8 cellular contexts compared by ENCODE assay signal in the genomic region with DNA sequence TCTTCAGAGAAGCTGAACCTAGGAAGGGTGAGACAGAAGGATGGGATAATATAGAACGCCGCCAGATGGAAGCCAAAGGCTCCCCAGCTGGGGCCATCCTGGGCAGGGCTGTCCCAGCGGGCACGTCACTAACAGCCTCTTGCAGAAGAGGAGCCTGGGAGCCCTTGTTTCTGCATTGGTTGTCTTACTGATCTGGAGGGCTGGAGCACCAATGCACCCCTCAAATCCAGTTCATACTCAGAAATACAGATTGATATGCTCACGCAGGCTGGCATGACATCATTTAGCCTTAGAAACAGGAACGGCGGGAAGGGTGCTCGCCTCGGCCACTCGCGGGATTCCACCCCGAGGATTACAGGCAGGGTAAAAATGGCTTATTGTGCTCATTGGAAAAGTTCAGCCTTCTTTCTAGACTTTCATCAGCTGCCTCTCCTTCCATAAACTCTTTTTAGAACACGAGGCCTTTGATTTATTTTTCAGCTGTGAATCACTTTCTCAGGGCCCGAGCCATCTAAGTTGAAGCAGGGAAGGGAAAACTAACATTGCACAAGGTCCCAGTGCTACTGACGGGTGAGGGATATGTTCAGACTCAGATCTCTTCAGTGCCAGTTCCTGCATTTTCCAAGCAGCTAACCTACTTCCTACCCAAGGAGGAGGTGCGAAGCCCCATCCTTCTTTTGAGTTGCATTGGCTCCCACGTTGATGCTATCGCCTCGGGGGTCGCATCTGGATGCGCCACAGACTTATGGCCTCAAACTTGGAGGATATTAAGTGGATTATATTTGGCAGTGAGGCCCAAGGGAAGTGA.
DNase-seq lines count a peak whose midpoint lies in the region; ATAC-seq, FAIRE-seq and TF ChIP-seq lines count a peak whose summit lies in the region.

No MANE protein-coding gene starts in this region.

- H3K4me2 ChIP-seq in A549, result 0 out of 3 replicates have a peak overlapping the region, but pooled peaks have one; percentile 37
- peak overlapping the region; percentile 94 for H3K4me2 ChIP-seq in Loucy (ENCODE audit: low read depth, low read length, poor library complexity, severe bottlenecking)
- peak overlapping the region; percentile 58 for H3K4me2 ChIP-seq in mammary epithelial cell (ENCODE audit: insufficient read depth, low read depth, low read length)

- dilution Hi-C loops in mammary epithelial cell (cut with HindIII; ENCODE audit: low sequenced_read_pairs), result no loop called here

- H3K4me1 ChIP-seq in A549, result peaks cover 9% of the 10 kb centered on the region; the same call in 1 of the 3 replicates
- peaks cover 59% of the 10 kb centered on the region for H3K4me1 ChIP-seq in Loucy (ENCODE audit: insufficient read depth, low read length, poor library complexity, severe bottlenecking)
- peaks cover 24% of the 10 kb centered on the region for H3K4me1 ChIP-seq in mammary epithelial cell (ENCODE audit: insufficient read depth, low read length)

- H4K20me1 ChIP-seq in Loucy (ENCODE audit: insufficient read depth, low read length, poor library complexity, severe bottlenecking) (no peaks in the 10 kb centered on the region), mammary epithelial cell (ENCODE audit: insufficient read depth, low read length) (no peaks in the 10 kb centered on the region)

- H3F3A ChIP-seq in Loucy (ENCODE audit: low read depth), result peaks cover 10% of the 10 kb centered on the region; the same call in 1 of the 2 replicates

- H3K27me3 Mint-ChIP-seq in mesothelial cell of epicardium (ENCODE audit: low read depth), result no peaks in the 10 kb centered on the region

- no peak for TF ChIP-seq RAD21 in A549 (conservative IDR thresholded peaks at IDR 0.05 in 1 of 2, IDR thresholded peaks at IDR 0.05 in 1 of 2)

- no peaks in the 10 kb centered on the region for H3K9me2 ChIP-seq in Loucy (replicated peaks; ENCODE audit: low read depth, low read length)

- no peak overlapping the region for H3K27ac ChIP-seq in A549
- no peak overlapping the region for H3K27ac ChIP-seq in mammary epithelial cell (ENCODE audit: insufficient read depth, low read depth, low read length)

- H3K4me1 Mint-ChIP-seq in mesothelial cell of epicardium, result peaks cover 27% of the 10 kb centered on the region

- no TSS peak for BruUV-seq in mammary epithelial cell (replicated peaks; lab: Mats Ljungman, UMichigan)

- TF ChIP-seq EP300 in A549 (IDR thresholded peaks at IDR 0.05), result no peak

- H3K27ac Mint-ChIP-seq in mesothelial cell of epicardium, result peak overlapping the region; percentile 3

- in situ Hi-C loops in mammary epithelial cell (cut with MboI; ENCODE audit: low sequenced_read_pairs in 2 of 2), result no loop called here

- intact Hi-C loops in mammary epithelial cell (cut with micrococcal nuclease), result no loop called here

- CTCF ChIA-PET in A549 (lab: Yijun Ruan, JAX) (interaction anchor here (1.7 kb wide), 1 partner anchor 13 kb away, joined by 6 read pairs; no protein-coding TSS in a partner anchor), mammary epithelial cell (lab: Charles Lee; ENCODE audit: low non-redundant PET) (no interaction called here)

- no peak overlapping the region for H3K4me3 Mint-ChIP-seq in mesothelial cell of epicardium

- H3K4me3 ChIP-seq in A549 (no peak overlapping the region), Loucy (ENCODE audit: low read length, poor library complexity, severe bottlenecking) (peak overlapping the region; percentile 70), mammary epithelial cell (replicated peaks in 1 of 3; ENCODE audit: insufficient read depth in 1 of 3, low read depth in 2 of 3, low read length in 3 of 3) (peak overlapping the region in 1 of 3 experiments; percentile 11)

- no peak for TF ChIP-seq POLR2A in A549 (IDR thresholded peaks at IDR 0.05; ENCODE audit: low read length)

- no peak for TF ChIP-seq CTCF in A549 (IDR thresholded peaks at IDR 0.05)
- no peak for TF ChIP-seq CTCF in Loucy (conservative IDR thresholded peaks at IDR 0.05; ENCODE audit: low read length)
- no peak for TF ChIP-seq CTCF in mammary epithelial cell (conservative IDR thresholded peaks at IDR 0.05 in 1 of 2, IDR thresholded peaks at IDR 0.05 in 1 of 2; ENCODE audit: extremely low read depth in 1 of 2, insufficient read depth in 1 of 2, low read depth in 1 of 2, low read length in 2 of 2)
- TF ChIP-seq CTCF in mesothelial cell of epicardium (IDR thresholded peaks at IDR 0.05; ENCODE audit: unreplicated experiment), result no peak

- 87% methylated on average over 21 of the region's 21 CpGs for WGBS in A549 (ENCODE audit: missing lambda C conversion rate)
- 86% methylated on average over 20 of the region's 21 CpGs for WGBS in mammary epithelial cell (ENCODE audit: low coverage, missing lambda C conversion rate)

- H3K27me3 ChIP-seq in Loucy (ENCODE audit: insufficient read depth, low read length, poor library complexity, severe bottlenecking) (no peaks in the 10 kb centered on the region), mammary epithelial cell (ENCODE audit: insufficient read depth, low read length) (no peaks in the 10 kb centered on the region)

- FAIRE-seq in A549 (lab: Jason Lieb, UNC), result no peak

- H3K9ac ChIP-seq in Loucy (ENCODE audit: low read depth, low read length, poor library complexity, severe bottlenecking) (peak overlapping the region; percentile 57), mammary epithelial cell (ENCODE audit: insufficient read depth, low read length) (no peak overlapping the region)

- no peak for DNase-seq in A549 (ENCODE audit: low read depth in 1 of 2, low spot score in 1 of 2)
- DNase-seq in mammary epithelial cell, result no peak
- DNase-seq in mesothelial cell of epicardium (ENCODE audit: low spot score in 2 of 2, unreplicated experiment in 2 of 2), result no peak
- no peak for DNase-seq in HT-29 (ENCODE audit: low spot score)
- DNase-seq in stimulated activated CD4-positive, alpha-beta T cell treated with anti-CD3 and anti-CD28 coated beads, Interleukin-4, amount 100 ng/mL, for 24 hours, result no peak

- H3K36me3 Mint-ChIP-seq in mesothelial cell of epicardium, result peaks cover 8% of the 10 kb centered on the region

- H2AFZ ChIP-seq in Loucy (ENCODE audit: low read length) (peak overlapping the region; percentile 55; the same call in 1 of the 2 replicates), mammary epithelial cell (ENCODE audit: low read depth, low read length) (no peak overlapping the region)

- no peaks in the 10 kb centered on the region for H3K9me3 Mint-ChIP-seq in mesothelial cell of epicardium

- POLR2A ChIA-PET in A549 (lab: Yijun Ruan, JAX), result interaction anchor here (0.5 kb wide), 1 partner anchor 36 kb away, joined by 3 read pairs; no protein-coding TSS in a partner anchor

- H3K9me3 ChIP-seq in A549 (no peaks in the 10 kb centered on the region), Loucy (ENCODE audit: insufficient read depth, low read depth, low read length) (no peaks in the 10 kb centered on the region), mammary epithelial cell (replicated peaks; ENCODE audit: insufficient read depth, low read length) (no peaks in the 10 kb centered on the region)

- no peaks in the 10 kb centered on the region; the same call in 1 of the 2 replicates for H3K36me3 ChIP-seq in Loucy (ENCODE audit: insufficient read depth, low read length)
- no peaks in the 10 kb centered on the region for H3K36me3 ChIP-seq in mammary epithelial cell (ENCODE audit: insufficient read depth, low read length)

- ATAC-seq in A549, result no peak
- no peak for ATAC-seq in GM21737 (IDR thresholded peaks at IDR 0.05; ENCODE audit: unreplicated experiment)
- no peak for ATAC-seq in HG02870 (IDR thresholded peaks at IDR 0.05; ENCODE audit: unreplicated experiment)

- H3K79me2 ChIP-seq in Loucy (ENCODE audit: insufficient read depth, low read length), result no peaks in the 10 kb centered on the region
- no peaks in the 10 kb centered on the region for H3K79me2 ChIP-seq in mammary epithelial cell (ENCODE audit: insufficient read depth, low read length)

TF ChIP-seq in A549, 52 proteins besides CTCF, POLR2A, EP300 and RAD21:
- TF ChIP-seq NR3C1 (IDR thresholded peaks at IDR 0.05), result no peak
- TF ChIP-seq TFCP2L1 (CRISPR knock-in tag; IDR thresholded peaks at IDR 0.05), result no peak
- TF ChIP-seq NFE2L2 (conservative IDR thresholded peaks at IDR 0.05; ENCODE audit: low read length), result no peak
- TF ChIP-seq, protein P1, sequence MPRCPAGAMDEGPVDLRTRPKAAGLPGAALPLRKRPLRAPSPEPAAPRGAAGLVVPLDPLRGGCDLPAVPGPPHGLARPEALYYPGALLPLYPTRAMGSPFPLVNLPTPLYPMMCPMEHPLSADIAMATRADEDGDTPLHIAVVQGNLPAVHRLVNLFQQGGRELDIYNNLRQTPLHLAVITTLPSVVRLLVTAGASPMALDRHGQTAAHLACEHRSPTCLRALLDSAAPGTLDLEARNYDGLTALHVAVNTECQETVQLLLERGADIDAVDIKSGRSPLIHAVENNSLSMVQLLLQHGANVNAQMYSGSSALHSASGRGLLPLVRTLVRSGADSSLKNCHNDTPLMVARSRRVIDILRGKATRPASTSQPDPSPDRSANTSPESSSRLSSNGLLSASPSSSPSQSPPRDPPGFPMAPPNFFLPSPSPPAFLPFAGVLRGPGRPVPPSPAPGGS (IDR thresholded peaks at IDR 0.05), result no peak
- TF ChIP-seq ESRRA (IDR thresholded peaks at IDR 0.05; ENCODE audit: borderline replicate concordance, low read length), result no peak
- no peak for TF ChIP-seq GATA3 (IDR thresholded peaks at IDR 0.05; ENCODE audit: borderline replicate concordance)

Comparison
In these comparisons a context has a peak if more than half of its experiments do, and no peak if none do; other contexts are left out.
1. H3K4me2 ChIP-seq: peak in every context shown above with its lines; median percentile 94 in Loucy; 58 in mammary epithelial cell; 37 in A549.